ENCODE assay signal across 1 cellular context in genomic region chr20:3829891-3830290, GRCh38.
TF ChIP-seq lines count a peak whose summit lies in the region.

No MANE protein-coding gene starts in this region.

TF ChIP-seq in HepG2, 621 proteins besides CTCF, POLR2A, EP300 and RAD21:
- TF ChIP-seq ZNF460 (CRISPR knock-in tag; IDR thresholded peaks at IDR 0.05; ENCODE audit: borderline replicate concordance) (peak; percentile 74; the same call in 1 of the 2 replicates), CEBPG (CRISPR knock-in tag; IDR thresholded peaks at IDR 0.05) (0 out of 2 replicates have a peak, but pooled peaks have one; percentile 31), NR2F6 (IDR thresholded peaks at IDR 0.05) (0 out of 2 replicates have a peak, but pooled peaks have one; percentile 23), NR2F6 (CRISPR knock-in tag; IDR thresholded peaks at IDR 0.05) (peak; percentile 52; the same call in 1 of the 2 replicates)
